ENCODE assay signal across 9 cellular contexts in the genomic region with DNA sequence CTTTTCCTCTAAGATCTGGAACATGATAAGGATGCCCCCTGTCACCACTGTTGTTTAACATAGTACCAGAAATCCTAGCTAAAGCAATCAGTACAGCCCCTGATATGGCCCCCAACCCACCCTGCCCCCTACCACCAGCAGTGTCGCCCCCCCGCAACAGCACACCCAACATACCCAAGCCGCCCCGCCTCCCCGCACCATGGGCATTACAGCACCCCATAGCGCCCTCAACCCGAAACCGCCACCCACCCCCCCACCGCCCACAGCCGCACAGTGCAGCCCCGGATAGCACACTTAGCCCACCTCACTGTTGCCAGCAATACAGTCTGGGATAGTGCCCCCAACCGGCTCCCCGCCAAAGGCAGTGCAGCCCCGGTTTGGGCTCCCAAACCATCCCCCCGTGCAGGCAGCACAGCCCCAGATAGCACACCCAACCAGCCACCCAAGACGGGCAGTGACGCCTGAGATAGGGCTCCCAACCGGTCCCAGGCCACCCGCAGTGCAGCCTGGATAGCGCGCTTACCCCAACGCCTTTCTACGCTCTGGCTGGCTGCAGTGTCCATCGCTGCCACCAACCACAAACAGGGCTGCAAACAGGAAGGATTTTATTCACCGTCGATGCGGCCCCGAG. TPM values are rescaled to one million over a fixed set of nuclear protein-coding genes. Genes with fewer than 3 reads are reported as not detected.
DNase-seq lines count a peak whose midpoint lies in the region; ATAC-seq, FAIRE-seq and TF ChIP-seq lines count a peak whose summit lies in the region.
"Not testable (repeated sequence)": the region's sequence is repeated elsewhere in the genome, so short reads cannot be mapped to it uniquely, and the experiment has no call there.
"Had no signal": no experiment of that assay in that cellular context is flagged by ENCODE, and none has a peak within 500 bp of the region (broad histone marks: within the 10 kb centered on the region; RNA-seq: fewer than 3 reads in every experiment).

No MANE protein-coding gene starts in this region.

- H3K9me1 ChIP-seq in IMR-90 (ENCODE audit: insufficient read depth, low read length); endothelial cell of umbilical vein (replicated peaks; ENCODE audit: control insufficient read depth, extremely low read depth, insufficient read depth, low read length); keratinocyte (ENCODE audit: control insufficient read depth, extremely low read depth, insufficient read depth, low read length): not testable (repeated sequence)

- peaks cover 20% of the 10 kb centered on the region for H3K36me3 Mint-ChIP-seq in Calu3 (ENCODE audit: insufficient read depth, unreplicated experiment)
- H3K36me3 Mint-ChIP-seq in activated naive CD8-positive, alpha-beta T cell treated with anti-CD3 and anti-CD28 coated beads for 36 hours = not testable (repeated sequence)

- not testable (repeated sequence) for H2BK15ac ChIP-seq in IMR-90 (ENCODE audit: low read depth, low read length)

- H3K14ac ChIP-seq in IMR-90 (replicated peaks; ENCODE audit: low read depth, low read length) = not testable (repeated sequence)

- H3K79me2 ChIP-seq in endothelial cell of umbilical vein (ENCODE audit: control insufficient read depth, insufficient read depth, low read length) = peaks cover 21% of the 10 kb centered on the region
- H3K79me2 ChIP-seq in keratinocyte (ENCODE audit: control insufficient read depth, insufficient read depth, low read length) = peaks cover 36% of the 10 kb centered on the region

- H3K79me1 ChIP-seq in IMR-90 (ENCODE audit: low read depth in 1 of 2, low read length in 2 of 2) = not testable (repeated sequence)

- POLR2A ChIA-PET in IMR-90 (lab: Charles Lee; ENCODE audit: unreplicated experiment); endothelial cell of umbilical vein (lab: Charles Lee): not testable (repeated sequence)

- H2BK5ac ChIP-seq in IMR-90 (ENCODE audit: low read depth, low read length, poor library complexity, severe bottlenecking) = not testable (repeated sequence)

- H3K9me3 ChIP-seq in IMR-90 (ENCODE audit: control insufficient read depth, insufficient read depth, low read length); SK-N-MC (ENCODE audit: low read depth, low read length); endothelial cell of umbilical vein (replicated peaks; ENCODE audit: control insufficient read depth, insufficient read depth, low read length); keratinocyte (ENCODE audit: control insufficient read depth, low read depth, low read length); neuron (ENCODE audit: low read length); thymus (ENCODE audit: control insufficient read depth): not testable (repeated sequence)

- H3K4me1 Mint-ChIP-seq in Calu3 (ENCODE audit: low read depth, unreplicated experiment) = not testable (repeated sequence)
- H3K4me1 Mint-ChIP-seq in activated naive CD8-positive, alpha-beta T cell treated with anti-CD3 and anti-CD28 coated beads for 36 hours = peaks cover 32% of the 10 kb centered on the region

- H3K9me3 Mint-ChIP-seq in Calu3 (ENCODE audit: low read depth, unreplicated experiment); activated naive CD8-positive, alpha-beta T cell treated with anti-CD3 and anti-CD28 coated beads for 36 hours: not testable (repeated sequence)

- peak overlapping the region; percentile 63 for H3K27ac Mint-ChIP-seq in Calu3 (ENCODE audit: unreplicated experiment)
- H3K27ac Mint-ChIP-seq in activated naive CD8-positive, alpha-beta T cell treated with anti-CD3 and anti-CD28 coated beads for 36 hours = not testable (repeated sequence)

- H2AK9ac ChIP-seq in IMR-90 (replicated peaks; ENCODE audit: low read depth, low read length, poor library complexity) = not testable (repeated sequence)

- not testable (repeated sequence) for H4K20me1 ChIP-seq in IMR-90 (ENCODE audit: insufficient read depth, low read length); endothelial cell of umbilical vein (replicated peaks; ENCODE audit: control insufficient read depth, extremely low read depth, insufficient read depth, low read length); keratinocyte (ENCODE audit: control insufficient read depth, extremely low read depth, insufficient read depth, low read length)

- not testable (repeated sequence) for BruUV-seq in Calu3 (replicated peaks; lab: Mats Ljungman, UMichigan); IMR-90 (replicated peaks; lab: Mats Ljungman, UMichigan); endothelial cell of umbilical vein (replicated peaks; lab: Mats Ljungman, UMichigan)

- H3K23ac ChIP-seq in IMR-90 (ENCODE audit: low read depth, low read length) = not testable (repeated sequence)

- H3K27me3 Mint-ChIP-seq in Calu3 (ENCODE audit: unreplicated experiment); activated naive CD8-positive, alpha-beta T cell treated with anti-CD3 and anti-CD28 coated beads for 36 hours: not testable (repeated sequence)

- H2AFZ ChIP-seq in IMR-90 (replicated peaks; ENCODE audit: low read length, poor library complexity) (peak overlapping the region; percentile 67), endothelial cell of umbilical vein (ENCODE audit: low read depth, low read length) (peak overlapping the region; percentile 89), keratinocyte (ENCODE audit: control insufficient read depth, low read length) (peak overlapping the region; percentile 77), neuron (ENCODE audit: low read depth, low read length) (peak overlapping the region; percentile 51)

- intact Hi-C loops in Calu3 (cut with micrococcal nuclease; ENCODE audit: unreplicated experiment) = loop anchor here (5.0 kb wide), 1 partner anchor 90 kb away; no protein-coding TSS in a partner anchor
- intact Hi-C loops in IMR-90 (cut with micrococcal nuclease); endothelial cell of umbilical vein (cut with micrococcal nuclease): not testable (repeated sequence)

- not testable (repeated sequence) for H3K56ac ChIP-seq in IMR-90 (ENCODE audit: extremely low read depth, insufficient read depth, low read length)

- not testable (repeated sequence) for FAIRE-seq in endothelial cell of umbilical vein (lab: Jason Lieb, UNC); keratinocyte (lab: Jason Lieb, UNC)

- H3K9ac ChIP-seq in IMR-90 (ENCODE audit: low read depth, low read length) (peak overlapping the region; percentile 68), SK-N-MC (ENCODE audit: insufficient read length) (peak overlapping the region; percentile 59), keratinocyte (ENCODE audit: control insufficient read depth, extremely low read depth, insufficient read depth, low read length) (peak overlapping the region; percentile 80)
- H3K9ac ChIP-seq in endothelial cell of umbilical vein (replicated peaks; ENCODE audit: extremely low read depth, insufficient read depth, low read length) = not testable (repeated sequence)

- TF ChIP-seq CTCF in Calu3 (IDR thresholded peaks at IDR 0.05; ENCODE audit: unreplicated experiment); IMR-90 (conservative IDR thresholded peaks at IDR 0.05; ENCODE audit: low read depth, low read length); endothelial cell of umbilical vein (IDR thresholded peaks at IDR 0.05; ENCODE audit: extremely low read depth in 1 of 2, insufficient read depth in 1 of 2, low read depth in 1 of 2, low read length in 2 of 2); keratinocyte (optimal IDR thresholded peaks at IDR 0.05 in 1 of 3, IDR thresholded peaks at IDR 0.05 in 1 of 3, conservative IDR thresholded peaks at IDR 0.05 in 1 of 3; ENCODE audit: extremely low read depth in 1 of 3, insufficient read depth in 2 of 3, low read length in 3 of 3): not testable (repeated sequence)

- DNase-seq in Calu3 (peak; percentile 2), IMR-90 (peak; percentile 7), endothelial cell of umbilical vein (ENCODE audit: low read depth, low spot score) (peak; percentile 34)
- not testable (repeated sequence) for DNase-seq in SK-N-MC (ENCODE audit: low read depth, low spot score); keratinocyte (ENCODE audit: low read depth, low spot score)
- DNase-seq in activated naive CD8-positive, alpha-beta T cell treated with anti-CD3 and anti-CD28 coated beads for 36 hours = peak; percentile 6

- H3K4me3 ChIP-seq in IMR-90 (ENCODE audit: insufficient read depth, low read depth, low read length) (peak overlapping the region; percentile 73), SK-N-MC (peak overlapping the region; percentile 82), endothelial cell of umbilical vein (replicated peaks in 1 of 3; ENCODE audit: insufficient read depth in 1 of 3, low read depth in 1 of 3, low read length in 3 of 3) (peak overlapping the region; percentile 61 to 77 (median 75)), keratinocyte (ENCODE audit: control insufficient read depth in 2 of 3, extremely low read depth in 1 of 3, insufficient read depth in 2 of 3, low read depth in 1 of 3, low read length in 3 of 3) (peak overlapping the region; percentile 70 to 74 (median 72)), neuron (ENCODE audit: low read length) (peak overlapping the region; percentile 65), thymus (ENCODE audit: low read length) (peak overlapping the region; percentile 58)

- H3K36me3 ChIP-seq in IMR-90 (ENCODE audit: control insufficient read depth, insufficient read depth, low read length); SK-N-MC (ENCODE audit: insufficient read depth, low read length); endothelial cell of umbilical vein (ENCODE audit: control insufficient read depth in 2 of 2, extremely low read depth in 1 of 2, insufficient read depth in 2 of 2, low read length in 2 of 2); keratinocyte (ENCODE audit: control insufficient read depth in 2 of 2, extremely low read depth in 1 of 2, insufficient read depth in 2 of 2, low read length in 2 of 2); neuron (ENCODE audit: insufficient read depth, low read length): not testable (repeated sequence)
- H3K36me3 ChIP-seq in thymus (ENCODE audit: control insufficient read depth, insufficient read depth) = peaks cover 15% of the 10 kb centered on the region

- H3K4me1 ChIP-seq in IMR-90 (ENCODE audit: control insufficient read depth, insufficient read depth, low read length); endothelial cell of umbilical vein (ENCODE audit: control insufficient read depth, extremely low read depth, insufficient read depth, low read length); keratinocyte (ENCODE audit: control insufficient read depth, extremely low read depth, insufficient read depth, low read length); neuron (ENCODE audit: insufficient read depth, low read length); thymus (ENCODE audit: control insufficient read depth, insufficient read depth, low read length): not testable (repeated sequence)

- not testable (repeated sequence) for H3K27ac ChIP-seq in IMR-90 (ENCODE audit: insufficient read depth, low read length); SK-N-MC; endothelial cell of umbilical vein (ENCODE audit: insufficient read depth, low read depth, low read length); keratinocyte (ENCODE audit: control insufficient read depth, insufficient read depth, low read length)
- H3K27ac ChIP-seq in thymus (ENCODE audit: low read depth) = peak overlapping the region; percentile 64

- not testable (repeated sequence) for H3K18ac ChIP-seq in IMR-90 (ENCODE audit: low read depth, low read length)

- not testable (repeated sequence) for H3K27me3 ChIP-seq in IMR-90 (ENCODE audit: control insufficient read depth, insufficient read depth, low read length); endothelial cell of umbilical vein (ENCODE audit: control insufficient read depth in 2 of 2, insufficient read depth in 2 of 2, low read length in 2 of 2); keratinocyte (ENCODE audit: control insufficient read depth, extremely low read depth, insufficient read depth, low read length); neuron (ENCODE audit: insufficient read depth, low read length); thymus (ENCODE audit: control insufficient read depth, insufficient read depth)

- WGBS in IMR-90 (ENCODE audit: extremely low coverage in 2 of 2, insufficient read length in 1 of 2), 2 experiments = no CpG with 5 or more reads among the region's 28 CpGs
- under 1% methylated on average over 28 of the region's 28 CpGs for WGBS in thymus

- CTCF ChIA-PET in Calu3 (lab: Charles Lee); IMR-90 (lab: Yijun Ruan, JAX); endothelial cell of umbilical vein (lab: Charles Lee): not testable (repeated sequence)

- H4K8ac ChIP-seq in IMR-90 (ENCODE audit: low read depth in 2 of 2, low read length in 2 of 2) = not testable (repeated sequence)

- H3K4ac ChIP-seq in IMR-90 (ENCODE audit: low read depth, low read length) = not testable (repeated sequence)

- peak overlapping the region; percentile 95 for H3K4me3 Mint-ChIP-seq in Calu3 (ENCODE audit: low read depth, unreplicated experiment)
- peak overlapping the region; percentile 85 for H3K4me3 Mint-ChIP-seq in activated naive CD8-positive, alpha-beta T cell treated with anti-CD3 and anti-CD28 coated beads for 36 hours

- not testable (repeated sequence) for H2AK5ac ChIP-seq in IMR-90 (ENCODE audit: low read depth, low read length)

- H2BK120ac ChIP-seq in IMR-90 (ENCODE audit: low read depth, low read length) = not testable (repeated sequence)

- TF ChIP-seq RAD21 in IMR-90 (IDR thresholded peaks at IDR 0.05; ENCODE audit: low read length) = not testable (repeated sequence)

- not testable (repeated sequence) for H4K5ac ChIP-seq in IMR-90 (ENCODE audit: low read depth, low read length)

- ATAC-seq in IMR-90 (ENCODE audit: low read depth) = not testable (repeated sequence)

- H4K91ac ChIP-seq in IMR-90 (ENCODE audit: insufficient read depth, low read depth, low read length) = not testable (repeated sequence)

- not testable (repeated sequence) for H2BK20ac ChIP-seq in IMR-90 (ENCODE audit: low read depth, low read length)

- TF ChIP-seq POLR2A in IMR-90 (IDR thresholded peaks at IDR 0.05; ENCODE audit: low read depth, low read length); endothelial cell of umbilical vein (IDR thresholded peaks at IDR 0.05; ENCODE audit: low read depth, low read length): not testable (repeated sequence)

- dilution Hi-C loops in IMR-90 (cut with HindIII; ENCODE audit: low sequenced_read_pairs, unreplicated experiment); endothelial cell of umbilical vein (cut with MboI; ENCODE audit: extremely low pct_ligation_motif_present, low sequenced_read_pairs); keratinocyte (cut with MboI; ENCODE audit: extremely low pct_ligation_motif_present, low sequenced_read_pairs): not testable (repeated sequence)

- in situ Hi-C loops in IMR-90 (cut with MboI; ENCODE audit: low sequenced_read_pairs) = not testable (repeated sequence)

- peak overlapping the region; percentile 45 for H3K4me2 ChIP-seq in IMR-90 (ENCODE audit: low read depth, low read length)
- not testable (repeated sequence) for H3K4me2 ChIP-seq in endothelial cell of umbilical vein (ENCODE audit: insufficient read depth, low read length)
- peak overlapping the region; percentile 27 for H3K4me2 ChIP-seq in keratinocyte (ENCODE audit: control insufficient read depth, extremely low read depth, insufficient read depth, low read depth, low read length)

RNA-seq across cellular contexts. Expression of gene VPREB1, which starts 52.7 kb away (rescaled TPM):
- total RNA-seq in Calu3 (2022) (not detected in 2 replicates), IMR-90 (2012; rRNA removed) (not detected in 2 replicates), endothelial cell of umbilical vein (not detected in 2 replicates)
- polyA plus RNA-seq in IMR-90 (2012; rRNA removed) (not detected in 2 replicates), endothelial cell of umbilical vein (not detected in 2 replicates), keratinocyte (not detected in 3 replicates), thymus (5.1 TPM)
- not detected in 2 replicates for polyA plus RNA-seq in IMR-90 (2012; cell fraction: cytosol; rRNA removed)
- not detected in 2 replicates for polyA plus RNA-seq in IMR-90 (2012; cell fraction: nucleus; rRNA removed; ENCODE audit: low replicate concordance)
- total RNA-seq in activated naive CD8-positive, alpha-beta T cell treated with anti-CD3 and anti-CD28 coated beads for 36 hours = not detected
- not detected in 2 replicates for polyA plus RNA-seq in endothelial cell of umbilical vein (2011; cell fraction: cytosol; rRNA removed)
- not detected in 2 replicates for polyA plus RNA-seq in endothelial cell of umbilical vein (2011; cell fraction: nucleus; rRNA removed)
- polyA plus RNA-seq in endothelial cell of umbilical vein (2012) = not detected in 2 replicates
- polyA minus RNA-seq in endothelial cell of umbilical vein (not detected in 2 replicates), keratinocyte (not detected in 3 replicates)
- polyA minus RNA-seq in endothelial cell of umbilical vein (2011; cell fraction: cytosol; rRNA and poly(A)+ RNA removed) = not detected
- not detected in 2 replicates for polyA minus RNA-seq in endothelial cell of umbilical vein (2011; cell fraction: nucleus; rRNA and poly(A)+ RNA removed)
- not detected for polyA plus RNA-seq in keratinocyte (2011; ENCODE audit: low read depth)
- not detected in 2 replicates for polyA plus RNA-seq in keratinocyte (2011; cell fraction: cytosol; rRNA removed)
- polyA plus RNA-seq in keratinocyte (2011; cell fraction: nucleus; rRNA removed) = not detected in 2 replicates
- polyA plus RNA-seq in keratinocyte (2012; ENCODE audit: low replicate concordance) = not detected in 2 replicates
- not detected for polyA minus RNA-seq in keratinocyte (2011; cell fraction: cytosol; rRNA and poly(A)+ RNA removed)
- not detected in 2 replicates for polyA minus RNA-seq in keratinocyte (2011; cell fraction: nucleus; rRNA and poly(A)+ RNA removed)
- total RNA-seq: occipital lobe had no signal
